In the genomic region with DNA sequence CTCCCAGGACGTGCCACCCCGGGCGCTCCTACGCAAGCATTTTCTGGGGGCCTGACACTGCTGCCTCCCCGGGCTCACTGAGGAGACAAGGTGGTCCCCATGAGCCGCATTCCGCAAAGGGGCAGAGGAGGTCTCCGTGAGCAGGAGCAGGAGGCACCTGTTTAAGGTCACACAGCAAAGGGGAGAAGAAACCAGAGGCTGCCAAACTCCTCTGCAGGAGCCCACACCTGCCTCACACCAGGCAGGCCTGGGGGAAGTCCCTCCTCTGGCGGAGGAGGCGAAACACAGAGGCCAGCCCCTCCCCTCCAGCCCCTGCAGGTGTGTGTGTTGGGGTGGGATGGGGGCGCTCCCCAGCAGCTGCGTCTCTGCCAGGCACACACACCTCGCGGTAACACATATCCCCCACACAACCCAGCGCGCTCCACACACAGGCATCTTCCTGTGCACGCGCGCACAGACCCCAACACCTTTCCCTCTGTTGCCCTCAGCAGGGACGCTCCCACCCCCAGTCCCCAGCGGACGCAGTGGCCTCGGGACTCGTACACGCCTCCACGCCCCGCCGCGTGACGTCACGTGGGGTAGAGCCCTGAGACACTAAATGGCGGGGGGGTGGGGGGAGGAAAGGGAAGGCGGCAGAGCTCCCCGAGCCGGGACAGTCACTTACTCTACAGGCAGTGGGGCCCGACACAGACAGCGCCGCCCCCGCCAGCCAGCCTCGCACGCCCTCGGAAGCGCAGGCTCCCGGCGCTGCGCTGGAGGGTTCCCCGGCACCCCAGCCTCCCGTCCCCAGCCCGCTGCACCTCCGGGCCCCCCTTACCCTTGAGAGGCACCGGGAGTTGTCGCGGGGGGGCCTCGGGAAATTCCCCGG, we compare ENCODE assay signal across 8 cellular contexts. TPM values are rescaled to one million over a fixed set of nuclear protein-coding genes. Genes with fewer than 3 reads are reported as not detected.
DNase-seq lines count a peak whose midpoint lies in the region; ATAC-seq, FAIRE-seq and TF ChIP-seq lines count a peak whose summit lies in the region.

No MANE protein-coding gene starts in this region.

- H3K36me3 ChIP-seq in HAP-1 (replicated peaks) (no peaks in the 10 kb centered on the region), kidney epithelial cell (ENCODE audit: control insufficient read depth, insufficient read depth, low read length) (no peaks in the 10 kb centered on the region)

- ATAC-seq in GM18517 (IDR thresholded peaks at IDR 0.05; ENCODE audit: unreplicated experiment): peak; percentile 72

- H3K4me3 ChIP-seq in HAP-1: peak overlapping the region; percentile 21
- peak overlapping the region; percentile 39 for H3K4me3 ChIP-seq in kidney epithelial cell (ENCODE audit: low read depth, low read length)

- in situ Hi-C loops in HAP-1 (cut with MboI; ENCODE audit: low sequenced_read_pairs): no loop called here

- FAIRE-seq in HTR-8/SVneo (lab: Jason Lieb, UNC): no peak

- H3K9me3 ChIP-seq in HAP-1: no peaks in the 10 kb centered on the region

- H3K27me3 ChIP-seq in HAP-1 (ENCODE audit: low read depth) (peaks cover 17% of the 10 kb centered on the region), kidney epithelial cell (ENCODE audit: control insufficient read depth, insufficient read depth, low read length) (peaks cover 32% of the 10 kb centered on the region)

- peaks cover 2% of the 10 kb centered on the region; the same call in 1 of the 2 replicates for H3K4me1 ChIP-seq in HAP-1

- DNase-seq in HAP-1 (ENCODE audit: low spot score in 2 of 2): no peak
- DNase-seq in NCI-H2196 treated with DMSO at 0.1 percent for 48 hours (lab: John Stamatoyannopoulos, UW; ENCODE audit: unreplicated experiment): peak; percentile 52
- peak; percentile 76 for DNase-seq in activated T-helper 1 cell treated with Interleukin-2 at 50 U/mL for 16 hours (ENCODE audit: low read depth)
- DNase-seq in kidney epithelial cell (ENCODE audit: low read depth): no peak
- DNase-seq in stimulated activated CD8-positive, alpha-beta memory T cell treated with anti-CD3 and anti-CD28 coated beads, Interleukin-4, amount 100 ng/mL, for 1 hour (ENCODE audit: low read depth in 2 of 2, low spot score in 1 of 2): peak; percentile 57 to 70
- no peak for DNase-seq in HTR-8/SVneo (ENCODE audit: insufficient read length, low spot score)
- DNase-seq in epidermal melanocyte (ENCODE audit: insufficient read length, low spot score): no peak

- TF ChIP-seq CTCF in kidney epithelial cell (IDR thresholded peaks at IDR 0.05; ENCODE audit: insufficient read depth, low read length, poor library complexity, severe bottlenecking): no peak

RNA-seq across cellular contexts. Expression of gene WNT10A, which starts 0.5 kb away (rescaled TPM):
- total RNA-seq in kidney epithelial cell: 5.6 and 7.1 TPM in 2 replicates

RNA-seq across cellular contexts. Expression of gene WNT6, which starts 20.5 kb away (rescaled TPM):
- total RNA-seq in kidney epithelial cell: 1.2 and 1.6 TPM in 2 replicates

RNA-seq across cellular contexts. Expression of gene PRKAG3, which starts 48.5 kb away (rescaled TPM):
- total RNA-seq in kidney epithelial cell: not detected in 2 replicates

Comparison
In these comparisons a context has a peak if more than half of its experiments do, and no peak if none do; other contexts are left out.
1. DNase-seq: peak in NCI-H2196 treated with DMSO at 0.1 percent for 48 hours (single experiment), activated T-helper 1 cell treated with Interleukin-2 at 50 U/mL for 16 hours (single experiment) and stimulated activated CD8-positive, alpha-beta memory T cell treated with anti-CD3 and anti-CD28 coated beads, Interleukin-4, amount 100 ng/mL, for 1 hour (2 of 2); none in HAP-1 (0 of 2), kidney epithelial cell (single experiment), HTR-8/SVneo (single experiment) and epidermal melanocyte (single experiment).